Comparison of ENCODE assay signal across 8 cellular contexts in genomic region chr17:2688351-2689342, GRCh38. TPM values are rescaled to one million over a fixed set of nuclear protein-coding genes. Genes with fewer than 3 reads are reported as not detected.
DNase-seq lines count a peak whose midpoint lies in the region; ATAC-seq, FAIRE-seq and TF ChIP-seq lines count a peak whose summit lies in the region.

No MANE protein-coding gene starts in this region.

- H3K27ac ChIP-seq in BLaER1: peak overlapping the region; percentile 6; the same call in 1 of the 2 replicates

- no peak overlapping the region for H3K9ac ChIP-seq in BLaER1

- no peak for FAIRE-seq in HTR-8/SVneo (lab: Jason Lieb, UNC)

- H3K4me1 ChIP-seq in BLaER1: peaks cover 58% of the 10 kb centered on the region

- no peaks in the 10 kb centered on the region for H3K9me3 ChIP-seq in BLaER1

- peak overlapping the region; percentile 39; the same call in 1 of the 2 replicates for H3K4me3 Mint-ChIP-seq in HFFc6

- peaks cover 6% of the 10 kb centered on the region; the same call in 1 of the 2 replicates for H3K9me3 Mint-ChIP-seq in HFFc6

- no peak for TF ChIP-seq CTCF in HFFc6 (IDR thresholded peaks at IDR 0.05)

- no peak overlapping the region for H3K4me3 ChIP-seq in BLaER1

- peak overlapping the region; percentile 77 for H3K27ac Mint-ChIP-seq in HFFc6

- peaks cover 34% of the 10 kb centered on the region for H3K27me3 Mint-ChIP-seq in HFFc6 (ENCODE audit: insufficient read depth)

- peaks cover 62% of the 10 kb centered on the region for H3K36me3 ChIP-seq in BLaER1

- no peaks in the 10 kb centered on the region for H3K27me3 ChIP-seq in BLaER1

- H4K20me1 ChIP-seq in BLaER1: peaks cover 83% of the 10 kb centered on the region

- DNase-seq in HFFc6 (no peak), left lobe of liver (ENCODE audit: low spot score) (peak; percentile 45), HTR-8/SVneo (ENCODE audit: insufficient read length, low spot score) (no peak), hippocampal formation (lab: John Stamatoyannopoulos, UW) (no peak)
- peak; percentile 56 for DNase-seq in activated CD8-positive, alpha-beta memory T cell treated with anti-CD3 and anti-CD28 coated beads, Interleukin-2, amount 50 U/mL, for 48 hours

- H3K4me2 ChIP-seq in BLaER1: no peak overlapping the region

- peaks cover 10% of the 10 kb centered on the region for H3K36me3 Mint-ChIP-seq in HFFc6 (ENCODE audit: low read depth)

- H3K4me1 Mint-ChIP-seq in HFFc6 (ENCODE audit: low read depth): peaks cover 21% of the 10 kb centered on the region

- ATAC-seq in left lobe of liver (peak; percentile 22), GM18519 (IDR thresholded peaks at IDR 0.05; ENCODE audit: low FRiP score, unreplicated experiment) (no peak), HG03520 (IDR thresholded peaks at IDR 0.05; ENCODE audit: unreplicated experiment) (no peak)

RNA-seq across cellular contexts. Expression of gene CLUH, which starts 22.9 kb away (rescaled TPM):
- total RNA-seq in HFFc6 (2021; fragmentation: NEBNext Ultra II Directional; extraction: Animal tissue kit (Norgen Biotek cat#: 25700)): 10 to 100 TPM; 42.7 to 62.9 (median 48.6) TPM
- total RNA-seq in left lobe of liver: 194 TPM

Comparison
In these comparisons a context has a peak if more than half of its experiments do, and no peak if none do; other contexts are left out.
1. DNase-seq: peak in activated CD8-positive, alpha-beta memory T cell treated with anti-CD3 and anti-CD28 coated beads, Interleukin-2, amount 50 U/mL, for 48 hours (single experiment) and left lobe of liver (single experiment); none in HFFc6 (single experiment), HTR-8/SVneo (single experiment) and hippocampal formation (0 of 2).